In the genomic region with DNA sequence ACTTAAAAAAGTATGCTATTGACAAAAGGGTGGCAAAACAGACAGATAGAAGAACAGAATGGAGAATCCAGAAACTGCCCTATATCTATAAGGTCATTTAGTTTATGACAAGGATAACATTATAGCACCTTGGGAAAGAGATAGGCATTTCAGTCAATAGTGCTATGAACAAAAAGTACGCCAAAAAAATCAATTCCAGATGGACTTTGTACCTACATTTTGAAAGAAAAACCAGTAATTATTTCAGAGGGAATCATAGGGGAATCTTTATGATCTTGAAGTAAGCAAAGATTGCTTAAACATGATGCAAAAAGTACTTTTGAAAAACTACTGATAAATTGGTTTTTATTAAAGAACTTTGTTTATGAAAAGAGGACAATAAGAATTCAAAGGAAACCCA, we compare ENCODE assay signal across 8 cellular contexts.
"Had no signal": no experiment of that assay in that cellular context is flagged by ENCODE, and none has a peak within 500 bp of the region (broad histone marks: within the 10 kb centered on the region; RNA-seq: fewer than 3 reads in every experiment).

No MANE protein-coding gene starts in this region.

- H3K27ac ChIP-seq: HL-60, KMS-11 had no signal

- ATAC-seq: K562 had no signal

- H3K27ac Mint-ChIP-seq: IgD-negative memory B cell had no signal

- H3K9ac ChIP-seq: KMS-11 had no signal

- H3K4me3 Mint-ChIP-seq: IgD-negative memory B cell had no signal

- H3K27me3 Mint-ChIP-seq: IgD-negative memory B cell had no signal

- DNase-seq: IMR-90, KBM-7, KG1 had no signal

- FAIRE-seq: HTR-8/SVneo, K562 had no signal

- H3K4me1 Mint-ChIP-seq: IgD-negative memory B cell had no signal

- H3K36me3 Mint-ChIP-seq: IgD-negative memory B cell had no signal

- H3K4me3 ChIP-seq: K562 had no signal

- H3K4me2 ChIP-seq: KMS-11 had no signal
